Comparison of ENCODE assay signal across 12 cellular contexts in genomic region chr9:133132174-133132573, GRCh38. TPM values are rescaled to one million over a fixed set of nuclear protein-coding genes. Genes with fewer than 3 reads are reported as not detected.
DNase-seq lines count a peak whose midpoint lies in the region; ATAC-seq, FAIRE-seq and TF ChIP-seq lines count a peak whose summit lies in the region.
"Had no signal": no experiment of that assay in that cellular context is flagged by ENCODE, and none has a peak within 500 bp of the region (broad histone marks: within the 10 kb centered on the region; RNA-seq: fewer than 3 reads in every experiment).

No MANE protein-coding gene starts in this region.

- peak overlapping the region; percentile 91 for H3K27ac Mint-ChIP-seq in astrocyte (ENCODE audit: unreplicated experiment)
- peak overlapping the region; percentile 75 to 93 for H3K27ac Mint-ChIP-seq in natural killer cell

- peaks cover 6% of the 10 kb centered on the region for H3K36me3 Mint-ChIP-seq in astrocyte (ENCODE audit: low read depth, unreplicated experiment)
- H3K36me3 Mint-ChIP-seq in natural killer cell: no peaks in the 10 kb centered on the region

- H3K4me1 ChIP-seq in right cardiac atrium (ENCODE audit: control insufficient read depth, insufficient read depth, low read length) (peaks cover 27% of the 10 kb centered on the region), astrocyte (ENCODE audit: insufficient read depth, low read length) (peaks cover 35% of the 10 kb centered on the region)

- peaks cover 26% of the 10 kb centered on the region for H3K79me2 ChIP-seq in astrocyte (ENCODE audit: insufficient read depth, low read length)

- no peak overlapping the region for H2AFZ ChIP-seq in astrocyte (ENCODE audit: low read depth, low read length)

- ATAC-seq in right cardiac atrium: no peak
- no peak for ATAC-seq in natural killer cell
- ATAC-seq in GM21529 (IDR thresholded peaks at IDR 0.05; ENCODE audit: unreplicated experiment): no peak
- no peak for ATAC-seq in HG02763 (IDR thresholded peaks at IDR 0.05; ENCODE audit: unreplicated experiment)
- ATAC-seq: SK-N-SH treated with all-trans-retinoic acid at 6 μM for 48 hours had no signal

- FAIRE-seq in astrocyte (lab: Jason Lieb, UNC): no peak

- peaks cover 15% of the 10 kb centered on the region for H3K4me1 Mint-ChIP-seq in astrocyte (ENCODE audit: low read depth, unreplicated experiment)
- H3K4me1 Mint-ChIP-seq in natural killer cell: peaks cover 67 to 86% of the 10 kb centered on the region in 2 donors

- WGBS in right cardiac atrium: 81% methylated on average over 16 of the region's 16 CpGs

- H3K9me3 Mint-ChIP-seq in astrocyte (ENCODE audit: unreplicated experiment): no peaks in the 10 kb centered on the region
- H3K9me3 Mint-ChIP-seq in natural killer cell: no peaks in the 10 kb centered on the region

- H3K27me3 ChIP-seq in right cardiac atrium (ENCODE audit: control insufficient read depth, insufficient read depth) (no peaks in the 10 kb centered on the region), astrocyte (ENCODE audit: insufficient read depth, low read length) (peaks cover 9% of the 10 kb centered on the region)

- TF ChIP-seq CTCF in astrocyte (IDR thresholded peaks at IDR 0.05; ENCODE audit: insufficient read depth, low read depth, low read length): no peak
- no peak for TF ChIP-seq CTCF in natural killer cell (IDR thresholded peaks at IDR 0.05)

- no peaks in the 10 kb centered on the region for H3K36me3 ChIP-seq in astrocyte (ENCODE audit: insufficient read depth, low read length)

- H4K20me1 ChIP-seq in astrocyte (ENCODE audit: insufficient read depth, low read length): peaks cover 84% of the 10 kb centered on the region

- no peak overlapping the region for H3K4me2 ChIP-seq in astrocyte (ENCODE audit: low read length)

- H3K9ac ChIP-seq in astrocyte (ENCODE audit: low read length): no peak overlapping the region

- H3K9me3 ChIP-seq in right cardiac atrium (ENCODE audit: control insufficient read depth, low read length) (no peaks in the 10 kb centered on the region), astrocyte (ENCODE audit: insufficient read depth, low read depth, low read length) (no peaks in the 10 kb centered on the region)

- intact Hi-C loops in right cardiac atrium (cut with DNase I) (no loop called here), cardiac septum (cut with DNase I) (no loop called here), natural killer cell (cut with micrococcal nuclease) (no loop called here)

- H3K4me3 Mint-ChIP-seq in astrocyte (ENCODE audit: unreplicated experiment): no peak overlapping the region
- H3K4me3 Mint-ChIP-seq in natural killer cell: peak overlapping the region; percentile 76

- peak overlapping the region; percentile 58 for H3K27ac ChIP-seq in right cardiac atrium (ENCODE audit: low read length)
- no peak overlapping the region for H3K27ac ChIP-seq in astrocyte (ENCODE audit: low read depth, low read length)

- H3K4me3 ChIP-seq in right cardiac atrium (ENCODE audit: low read length) (no peak overlapping the region), astrocyte (ENCODE audit: insufficient read depth, low read depth, low read length) (no peak overlapping the region)

- H3K27me3 Mint-ChIP-seq in astrocyte (ENCODE audit: low read depth, unreplicated experiment) (no peaks in the 10 kb centered on the region), natural killer cell (ENCODE audit: low read depth in 2 of 2) (no peaks in the 10 kb centered on the region)

- DNase-seq in right cardiac atrium: no peak
- no peak for DNase-seq in cardiac septum (ENCODE audit: low spot score)
- no peak for DNase-seq in astrocyte (ENCODE audit: low read depth)
- no peak for DNase-seq in natural killer cell
- DNase-seq in NCI-H146 treated with DMSO at 0.1 percent for 48 hours (lab: John Stamatoyannopoulos, UW; ENCODE audit: unreplicated experiment): no peak
- DNase-seq in glomerular visceral epithelial cell (ENCODE audit: extremely low spot score): no peak
- DNase-seq: cortex of kidney, NCI-H345 had no signal

RNA-seq across cellular contexts. Expression of gene RALGDS, which starts 11.1 kb away (rescaled TPM):
- total RNA-seq in right cardiac atrium (10 to 100 TPM; 18.5 to 36.3 (median 32.1) TPM), cardiac septum (23.9 TPM), astrocyte (41.2 and 46.6 TPM in 2 replicates), natural killer cell (100 to 1,000 TPM; 206 to 250 (median 208) TPM)
- polyA plus RNA-seq in right cardiac atrium: 33.8 TPM

RNA-seq across cellular contexts. Expression of gene GBGT1, which starts 31.5 kb away (rescaled TPM):
- total RNA-seq in right cardiac atrium (10 to 100 TPM in 3 of 4 donors, 1 to 10 TPM in 1; 9.6 to 12.8 (median 11.3) TPM), cardiac septum (4.6 TPM), astrocyte (8.4 and 8.5 TPM in 2 replicates), natural killer cell (1 to 10 TPM; 1.4 to 2.2 (median 1.7) TPM)
- 7.4 TPM for polyA plus RNA-seq in right cardiac atrium
- total RNA-seq: HT-29 had no signal
